In genomic region chr20:59055302-59055701, GRCh38 we compare ENCODE assay signal across 10 cellular contexts. TPM values are rescaled to one million over a fixed set of nuclear protein-coding genes. Genes with fewer than 3 reads are reported as not detected.
DNase-seq lines count a peak whose midpoint lies in the region; ATAC-seq, FAIRE-seq and TF ChIP-seq lines count a peak whose summit lies in the region.
"Had no signal": no experiment of that assay in that cellular context is flagged by ENCODE, and none has a peak within 500 bp of the region (broad histone marks: within the 10 kb centered on the region; RNA-seq: fewer than 3 reads in every experiment).

No MANE protein-coding gene starts in this region.

- no peak overlapping the region for H2AFZ ChIP-seq in K562 (ENCODE audit: low read depth, low read length)

- H3K4me1 Mint-ChIP-seq in CD8-positive, alpha-beta T cell (ENCODE audit: low read depth) = no peaks in the 10 kb centered on the region
- H3K4me1 Mint-ChIP-seq in memory B cell = peaks cover 2% of the 10 kb centered on the region

- peaks cover 3% of the 10 kb centered on the region for H3K9me3 Mint-ChIP-seq in CD8-positive, alpha-beta T cell
- no peaks in the 10 kb centered on the region for H3K9me3 Mint-ChIP-seq in memory B cell
- H3K9me3 Mint-ChIP-seq in activated naive CD4-positive, alpha-beta T cell treated with anti-CD3 and anti-CD28 coated beads, Interleukin-2, amount 50 U/mL, for 72 hours = no peaks in the 10 kb centered on the region

- CTCF ChIA-PET in CD8-positive, alpha-beta T cell (lab: Charles Lee) = interaction anchor here (0.7 to 1.3 kb wide), 4 partner anchors 31 to 159 kb away, joined by 3 to 5 read pairs (median 4); no protein-coding TSS in a partner anchor
- CTCF ChIA-PET in K562 (lab: Yijun Ruan, JAX; ENCODE audit: low intra/inter-chr PET ratio) = no interaction called here

- no peaks in the 10 kb centered on the region for H3K27me3 ChIP-seq in CD8-positive, alpha-beta T cell (ENCODE audit: insufficient read depth, low read length)
- H3K27me3 ChIP-seq in K562 (ENCODE audit: control insufficient read depth in 2 of 2, insufficient read depth in 2 of 2, low read length in 2 of 2) = peaks cover 19 to 22% of the 10 kb centered on the region in 2 experiments
- H3K27me3 ChIP-seq: pancreas had no signal

- no TSS peak for BruUV-seq in K562 (replicated peaks; lab: Mats Ljungman, UMichigan)

- H3K27me3 Mint-ChIP-seq in CD8-positive, alpha-beta T cell (ENCODE audit: low read depth) = peaks cover 33% of the 10 kb centered on the region
- peaks cover 8% of the 10 kb centered on the region for H3K27me3 Mint-ChIP-seq in memory B cell

- in situ Hi-C loops in K562 (cut with MboI) = no loop called here

- DNase-seq in CD8-positive, alpha-beta T cell = peak in 1 of 7 experiments; percentile 16
- DNase-seq in Kasumi-1 (lab: John Stamatoyannopoulos, UW) (peak; percentile 27 to 30), K562 (ENCODE audit: extremely low read depth in 1 of 4, low spot score in 3 of 4) (no peak), memory B cell (ENCODE audit: low spot score in 2 of 2) (peak in 1 of 2 donors; percentile 16)
- DNase-seq in activated naive CD4-positive, alpha-beta T cell treated with anti-CD3 and anti-CD28 coated beads, Interleukin-2, amount 50 U/mL, for 72 hours (ENCODE audit: low spot score in 2 of 2) = no peak
- DNase-seq in activated CD4-positive, alpha-beta T cell treated with anti-CD3 and anti-CD28 coated beads, Interleukin-2, amount 50 U/mL, for 4 hours = no peak
- DNase-seq: NCI-H510A, pancreas had no signal

- no peaks in the 10 kb centered on the region for H4K20me1 ChIP-seq in K562 (replicated peaks; ENCODE audit: control insufficient read depth, insufficient read depth, low read length)

- 0 out of 4 replicates have a peak, but pooled peaks of 1 of the 2 experiments have one; percentile 20 for TF ChIP-seq RAD21 in K562 (CRISPR knock-in tag; conservative IDR thresholded peaks at IDR 0.05 in 1 of 2, IDR thresholded peaks at IDR 0.05 in 1 of 2)

- no peaks in the 10 kb centered on the region for H3K36me3 Mint-ChIP-seq in CD8-positive, alpha-beta T cell
- no peaks in the 10 kb centered on the region for H3K36me3 Mint-ChIP-seq in memory B cell
- no peaks in the 10 kb centered on the region for H3K36me3 Mint-ChIP-seq in activated naive CD4-positive, alpha-beta T cell treated with anti-CD3 and anti-CD28 coated beads, Interleukin-2, amount 50 U/mL, for 72 hours

- no peak for TF ChIP-seq POLR2A in K562 (conservative IDR thresholded peaks at IDR 0.05)

- no peak overlapping the region for H3K4me3 ChIP-seq in CD8-positive, alpha-beta T cell (ENCODE audit: low read depth, low read length)
- no peak overlapping the region for H3K4me3 ChIP-seq in K562
- H3K4me3 ChIP-seq: pancreas had no signal

- no peak overlapping the region for H3K4me3 Mint-ChIP-seq in CD8-positive, alpha-beta T cell
- no peak overlapping the region for H3K4me3 Mint-ChIP-seq in memory B cell

- 41% methylated on average over 7 of the region's 7 CpGs for WGBS in K562 (ENCODE audit: insufficient coverage, low coverage, missing lambda C conversion rate)

- peak; percentile 24 for TF ChIP-seq CTCF in CD8-positive, alpha-beta T cell (IDR thresholded peaks at IDR 0.05)
- peak in 1 of 3 experiments; percentile 28; a peak in 2 of 6 replicates for TF ChIP-seq CTCF in K562 (IDR thresholded peaks at IDR 0.05 in 2 of 3, conservative IDR thresholded peaks at IDR 0.05 in 1 of 3; ENCODE audit: insufficient read depth in 2 of 3, low read depth in 1 of 3, low read length in 3 of 3)

- H3K36me3 ChIP-seq in CD8-positive, alpha-beta T cell (ENCODE audit: insufficient read depth, low read length) = no peaks in the 10 kb centered on the region
- no peaks in the 10 kb centered on the region for H3K36me3 ChIP-seq in K562 (ENCODE audit: control insufficient read depth, insufficient read depth, low read length)
- H3K36me3 ChIP-seq: pancreas had no signal

- no peaks in the 10 kb centered on the region for H3K9me1 ChIP-seq in K562 (ENCODE audit: control insufficient read depth, insufficient read depth, low read length)

- no peak overlapping the region for H3K27ac Mint-ChIP-seq in CD8-positive, alpha-beta T cell
- no peak overlapping the region for H3K27ac Mint-ChIP-seq in memory B cell
- no peak overlapping the region for H3K27ac Mint-ChIP-seq in activated naive CD4-positive, alpha-beta T cell treated with anti-CD3 and anti-CD28 coated beads, Interleukin-2, amount 50 U/mL, for 72 hours

- POLR2A ChIA-PET in CD8-positive, alpha-beta T cell (lab: Charles Lee) = no interaction called here
- POLR2A ChIA-PET in K562 (lab: Yijun Ruan, JAX) = no interaction called here

- ATAC-seq in CD8-positive, alpha-beta T cell = no peak
- ATAC-seq in K562 = no peak
- ATAC-seq in memory B cell (ENCODE audit: low read depth) = peak; percentile 58
- ATAC-seq in HG02610 (IDR thresholded peaks at IDR 0.05; ENCODE audit: unreplicated experiment) = no peak
- ATAC-seq in activated naive CD4-positive, alpha-beta T cell treated with anti-CD3 and anti-CD28 coated beads, Interleukin-2, amount 50 U/mL, for 72 hours = no peak
- no peak for ATAC-seq in HG03432 (IDR thresholded peaks at IDR 0.05; ENCODE audit: unreplicated experiment)
- ATAC-seq: pancreas had no signal

- intact Hi-C loops in CD8-positive, alpha-beta T cell (cut with DNase I, micrococcal nuclease) = loop anchor here in 1 of 2 experiments (1.0 to 2.0 kb wide), 3 partner anchors 167 to 441 kb away; no protein-coding TSS in a partner anchor
- intact Hi-C loops in K562 (cut with micrococcal nuclease) = no loop called here

- H3K9me3 ChIP-seq in CD8-positive, alpha-beta T cell (ENCODE audit: low read length) = no peaks in the 10 kb centered on the region
- no peaks in the 10 kb centered on the region; the same call in 1 of the 2 replicates for H3K9me3 ChIP-seq in K562 (replicated peaks; ENCODE audit: control insufficient read depth, insufficient read depth, low read depth, low read length)
- H3K9me3 ChIP-seq: pancreas had no signal

- H3K27ac ChIP-seq in CD8-positive, alpha-beta T cell (ENCODE audit: low read depth, low read length) = no peak overlapping the region
- no peak overlapping the region for H3K27ac ChIP-seq in K562 (ENCODE audit: extremely low read depth, low read depth, low read length)
- H3K27ac ChIP-seq: pancreas had no signal

- no peaks in the 10 kb centered on the region for H3K4me1 ChIP-seq in CD8-positive, alpha-beta T cell (ENCODE audit: insufficient read depth, low read length)
- H3K4me1 ChIP-seq in K562 (replicated peaks in 1 of 2; ENCODE audit: control insufficient read depth in 2 of 2, insufficient read depth in 2 of 2, low read length in 2 of 2) = no peaks in the 10 kb centered on the region
- H3K4me1 ChIP-seq: pancreas had no signal

- FAIRE-seq in K562 (lab: Jason Lieb, UNC) = no peak

- no peaks in the 10 kb centered on the region for H3K79me2 ChIP-seq in K562 (ENCODE audit: control insufficient read depth, insufficient read depth, low read length)

- TF ChIP-seq EP300 in K562 (IDR thresholded peaks at IDR 0.05; ENCODE audit: low read length) = no peak

- H3K9ac ChIP-seq in K562 (ENCODE audit: insufficient read depth in 1 of 2, low read depth in 2 of 2, low read length in 2 of 2) = no peak overlapping the region

- no peak overlapping the region for H3K4me2 ChIP-seq in K562 (ENCODE audit: insufficient read depth, low read length)

RNA-seq across cellular contexts. Expression of gene PRELID3B, which starts 12.7 kb away (rescaled TPM):
- 10 to 100 TPM; 73.4 to 75.5 TPM for total RNA-seq in CD8-positive, alpha-beta T cell
- 17.7 and 24.8 TPM in 2 replicates for total RNA-seq in K562 (2011; cell fraction: chromatin; rRNA removed; ENCODE audit: low replicate concordance)
- total RNA-seq in K562 (2011; cell fraction: nucleolus; rRNA removed) = 16.8 and 22.2 TPM in 2 replicates
- 28.7 and 35.0 TPM in 2 replicates for total RNA-seq in K562 (2011; cell fraction: nucleoplasm; rRNA removed)
- total RNA-seq in K562 (2014; rRNA removed) = 90.3 and 96.8 TPM in 2 replicates
- 136 and 140 TPM in 2 replicates for total RNA-seq in K562 (2014; rRNA removed; fragmentation: Illumina TruSeq; extraction: Trizol)
- total RNA-seq in K562 (2015; rRNA removed; fragmentation: Illumina TruSeq; extraction: Trizol) = 112 and 120 TPM in 2 replicates
- total RNA-seq in K562 (2021) = 99.5 and 105 TPM in 2 replicates
- polyA plus RNA-seq in K562 (2011; rRNA removed) = 83.6 and 96.0 TPM in 2 replicates
- 20.1 and 42.7 TPM in 2 replicates for polyA plus RNA-seq in K562 (2011; cell fraction: cytosol; rRNA removed)
- polyA plus RNA-seq in K562 (2011; cell fraction: nucleus; rRNA removed) = 74.4 and 76.8 TPM in 2 replicates
- polyA plus RNA-seq in K562 (2012) = 58.3 and 91.4 TPM in 2 replicates
- 91.7 and 101 TPM in 2 replicates for polyA plus RNA-seq in K562 (2014; fragmentation: Illumina TruSeq; extraction: Trizol)
- 100 to 1,000 TPM; 156 to 186 TPM for polyA plus RNA-seq in K562 (2014; fragmentation: Nextera tagmentation; extraction: Ambion mirVana)
- polyA plus RNA-seq in K562 (2014; rRNA removed) = 77.0 and 81.2 TPM in 2 replicates
- 151 and 154 TPM in 2 replicates for polyA minus RNA-seq in K562 (2011; rRNA and poly(A)+ RNA removed)
- polyA minus RNA-seq in K562 (2011; cell fraction: cytosol; rRNA and poly(A)+ RNA removed) = 93.2 and 97.4 TPM in 2 replicates
- 28.1 and 43.1 TPM in 2 replicates for polyA minus RNA-seq in K562 (2011; cell fraction: nucleus; rRNA and poly(A)+ RNA removed)
- 100 to 1,000 TPM; 118 to 170 TPM for total RNA-seq in activated naive CD4-positive, alpha-beta T cell treated with anti-CD3 and anti-CD28 coated beads, Interleukin-2, amount 50 U/mL, for 72 hours

RNA-seq across cellular contexts. Expression of gene ATP5F1E, which starts 23.2 kb away (rescaled TPM):
- 10 to 100 TPM; 50.4 to 52.2 TPM for total RNA-seq in CD8-positive, alpha-beta T cell
- 19.6 and 60.1 TPM in 2 replicates for total RNA-seq in K562 (2011; cell fraction: chromatin; rRNA removed; ENCODE audit: low replicate concordance)
- 23.8 and 27.5 TPM in 2 replicates for total RNA-seq in K562 (2011; cell fraction: nucleolus; rRNA removed)
- 49.5 and 88.6 TPM in 2 replicates for total RNA-seq in K562 (2011; cell fraction: nucleoplasm; rRNA removed)
- total RNA-seq in K562 (2014; rRNA removed) = 49.4 and 64.1 TPM in 2 replicates
- total RNA-seq in K562 (2014; rRNA removed; fragmentation: Illumina TruSeq; extraction: Trizol) = 113 and 123 TPM in 2 replicates
- 98.7 and 109 TPM in 2 replicates for total RNA-seq in K562 (2015; rRNA removed; fragmentation: Illumina TruSeq; extraction: Trizol)
- total RNA-seq in K562 (2021) = 125 and 146 TPM in 2 replicates
- polyA plus RNA-seq in K562 (2011; rRNA removed) = 140 and 167 TPM in 2 replicates
- polyA plus RNA-seq in K562 (2011; cell fraction: cytosol; rRNA removed) = 16.9 and 37.2 TPM in 2 replicates
- polyA plus RNA-seq in K562 (2011; cell fraction: nucleus; rRNA removed) = 32.8 and 51.1 TPM in 2 replicates
- polyA plus RNA-seq in K562 (2012) = 66.6 and 187 TPM in 2 replicates
- 60.3 and 67.7 TPM in 2 replicates for polyA plus RNA-seq in K562 (2014; fragmentation: Illumina TruSeq; extraction: Trizol)
- polyA plus RNA-seq in K562 (2014; fragmentation: Nextera tagmentation; extraction: Ambion mirVana) = 100 to 1,000 TPM; 161 to 162 TPM
- polyA plus RNA-seq in K562 (2014; rRNA removed) = 109 and 117 TPM in 2 replicates
- polyA minus RNA-seq in K562 (2011; rRNA and poly(A)+ RNA removed) = 36.3 and 47.6 TPM in 2 replicates
- polyA minus RNA-seq in K562 (2011; cell fraction: cytosol; rRNA and poly(A)+ RNA removed) = 19.7 and 24.7 TPM in 2 replicates
- 53.0 and 99.3 TPM in 2 replicates for polyA minus RNA-seq in K562 (2011; cell fraction: nucleus; rRNA and poly(A)+ RNA removed)
- total RNA-seq in activated naive CD4-positive, alpha-beta T cell treated with anti-CD3 and anti-CD28 coated beads, Interleukin-2, amount 50 U/mL, for 72 hours = 10 to 100 TPM; 63.2 to 76.7 TPM

RNA-seq across cellular contexts. Expression of gene TUBB1, which starts 36.1 kb away (rescaled TPM):
- total RNA-seq in CD8-positive, alpha-beta T cell = not detected
- 1.4 and 3.2 TPM in 2 replicates for total RNA-seq in K562 (2011; cell fraction: chromatin; rRNA removed; ENCODE audit: low replicate concordance)
- 1.7 and 2.1 TPM in 2 replicates for total RNA-seq in K562 (2011; cell fraction: nucleolus; rRNA removed)
- 2.0 and 2.8 TPM in 2 replicates for total RNA-seq in K562 (2011; cell fraction: nucleoplasm; rRNA removed)
- total RNA-seq in K562 (2014; rRNA removed) (1.7 and 2.1 TPM in 2 replicates), K562 (2014; rRNA removed; fragmentation: Illumina TruSeq; extraction: Trizol) (2.3 and 2.8 TPM in 2 replicates), K562 (2015; rRNA removed; fragmentation: Illumina TruSeq; extraction: Trizol) (2.0 and 2.4 TPM in 2 replicates), K562 (2021) (1.9 and 3.9 TPM in 2 replicates)
- polyA plus RNA-seq in K562 (2011; rRNA removed) (1.1 and 3.6 TPM in 2 replicates), K562 (2014; fragmentation: Illumina TruSeq; extraction: Trizol) (3.1 and 4.1 TPM in 2 replicates), K562 (2014; fragmentation: Nextera tagmentation; extraction: Ambion mirVana) (1 to 10 TPM; 1.5 to 1.6 TPM), K562 (2014; rRNA removed) (1.9 and 3.0 TPM in 2 replicates)
- polyA plus RNA-seq in K562 (2011; cell fraction: cytosol; rRNA removed) = 0.69 and 3.4 TPM in 2 replicates
- 0.51 and 1.8 TPM in 2 replicates for polyA plus RNA-seq in K562 (2011; cell fraction: nucleus; rRNA removed)
- 2.3 and 3.8 TPM in 2 replicates for polyA plus RNA-seq in K562 (2012)
- 1.6 and 4.3 TPM in 2 replicates for polyA minus RNA-seq in K562 (2011; rRNA and poly(A)+ RNA removed)
- 0.64 and 1.7 TPM in 2 replicates for polyA minus RNA-seq in K562 (2011; cell fraction: cytosol; rRNA and poly(A)+ RNA removed)
- 0.89 and 1.3 TPM in 2 replicates for polyA minus RNA-seq in K562 (2011; cell fraction: nucleus; rRNA and poly(A)+ RNA removed)
- under 1 TPM in 1 of 2 donors, not detected in 1; 0.09 TPM for total RNA-seq in activated naive CD4-positive, alpha-beta T cell treated with anti-CD3 and anti-CD28 coated beads, Interleukin-2, amount 50 U/mL, for 72 hours

RNA-seq across cellular contexts. Expression of gene CTSZ, which starts 48.2 kb away (rescaled TPM):
- 1 to 10 TPM; 5.1 to 7.0 TPM for total RNA-seq in CD8-positive, alpha-beta T cell
- 52.6 and 123 TPM in 2 replicates for total RNA-seq in K562 (2011; cell fraction: chromatin; rRNA removed; ENCODE audit: low replicate concordance)
- 146 and 149 TPM in 2 replicates for total RNA-seq in K562 (2011; cell fraction: nucleolus; rRNA removed)
- total RNA-seq in K562 (2011; cell fraction: nucleoplasm; rRNA removed) = 120 and 126 TPM in 2 replicates
- total RNA-seq in K562 (2014; rRNA removed) = 73.2 and 83.8 TPM in 2 replicates
- 62.6 and 63.8 TPM in 2 replicates for total RNA-seq in K562 (2014; rRNA removed; fragmentation: Illumina TruSeq; extraction: Trizol)
- total RNA-seq in K562 (2015; rRNA removed; fragmentation: Illumina TruSeq; extraction: Trizol) = 82.8 and 82.9 TPM in 2 replicates
- total RNA-seq in K562 (2021) = 84.7 and 97.7 TPM in 2 replicates
- polyA plus RNA-seq in K562 (2011; rRNA removed) = 83.8 and 93.1 TPM in 2 replicates
- polyA plus RNA-seq in K562 (2011; cell fraction: cytosol; rRNA removed) = 81.2 and 107 TPM in 2 replicates
- polyA plus RNA-seq in K562 (2011; cell fraction: nucleus; rRNA removed) = 54.7 and 64.6 TPM in 2 replicates
- polyA plus RNA-seq in K562 (2012) = 79.3 and 95.2 TPM in 2 replicates
- 123 and 143 TPM in 2 replicates for polyA plus RNA-seq in K562 (2014; fragmentation: Illumina TruSeq; extraction: Trizol)
- 1 to 10 TPM; 1.6 to 5.3 TPM for polyA plus RNA-seq in K562 (2014; fragmentation: Nextera tagmentation; extraction: Ambion mirVana)
- 96.2 and 107 TPM in 2 replicates for polyA plus RNA-seq in K562 (2014; rRNA removed)
- 59.9 and 68.2 TPM in 2 replicates for polyA minus RNA-seq in K562 (2011; rRNA and poly(A)+ RNA removed)
- polyA minus RNA-seq in K562 (2011; cell fraction: cytosol; rRNA and poly(A)+ RNA removed) = 34.4 and 34.8 TPM in 2 replicates
- polyA minus RNA-seq in K562 (2011; cell fraction: nucleus; rRNA and poly(A)+ RNA removed) = 24.1 and 25.5 TPM in 2 replicates
- 10 to 100 TPM; 36.3 to 37.1 TPM for total RNA-seq in activated naive CD4-positive, alpha-beta T cell treated with anti-CD3 and anti-CD28 coated beads, Interleukin-2, amount 50 U/mL, for 72 hours

Comparison
In these comparisons a context has a peak if more than half of its experiments do, and no peak if none do; other contexts are left out.
1. DNase-seq: peak in Kasumi-1 (2 of 2); none in K562 (0 of 4), activated naive CD4-positive, alpha-beta T cell treated with anti-CD3 and anti-CD28 coated beads, Interleukin-2, amount 50 U/mL, for 72 hours (0 of 2) and activated CD4-positive, alpha-beta T cell treated with anti-CD3 and anti-CD28 coated beads, Interleukin-2, amount 50 U/mL, for 4 hours (0 of 2).